Comparison of ENCODE assay signal across 18 cellular contexts in genomic region chr17:79273660-79274059, GRCh38.
"Had no signal": no experiment of that assay in that cellular context is flagged by ENCODE, and none has a peak within 500 bp of the region (broad histone marks: within the 10 kb centered on the region; RNA-seq: fewer than 3 reads in every experiment).

No MANE protein-coding gene starts in this region.

- DNase-seq: effector CD4-positive, alpha-beta T cell; endodermal cell; erythroblast; foreskin keratinocyte; immature natural killer cell; left ventricle myocardium inferior; lower lobe of right lung; natural killer cell; nucleus accumbens; ovary; right cardiac atrium; stimulated activated CD4-positive, alpha-beta T cell treated with anti-CD3 and anti-CD28 coated beads, Interleukin-2, amount 100 ng/mL, for 48 hours; stimulated activated naive CD4-positive, alpha-beta T cell treated with Interleukin-2 at 50 U/mL for 16 hours; upper lobe of left lung; uterus had no signal

- ATAC-seq: lower lobe of right lung, natural killer cell, right cardiac atrium had no signal

- H3K4me3 ChIP-seq: left ventricle myocardium inferior, lower lobe of right lung, ovary, smooth muscle cell, upper lobe of left lung, uterus had no signal

- H3K27me3 ChIP-seq: ovary, upper lobe of left lung, uterus had no signal

- H3K36me3 ChIP-seq: left ventricle myocardium inferior, lower lobe of right lung, ovary, upper lobe of left lung, uterus had no signal

- H3K9me3 ChIP-seq: left ventricle myocardium inferior, lower lobe of right lung, ovary, upper lobe of left lung, uterus had no signal

- H3K4me1 ChIP-seq: foreskin keratinocyte, left ventricle myocardium inferior, lower lobe of right lung, upper lobe of left lung, uterus had no signal

- H3K27ac ChIP-seq: foreskin keratinocyte, left ventricle myocardium inferior, lower lobe of right lung, ovary, upper lobe of left lung, uterus had no signal

- FAIRE-seq: endothelial cell of umbilical vein, keratinocyte had no signal

- H3K4me2 ChIP-seq: smooth muscle cell had no signal
